Comparison of ENCODE assay signal across 7 cellular contexts in genomic region chr5:141407790-141408494, GRCh38. TPM values are rescaled to one million over a fixed set of nuclear protein-coding genes. Genes with fewer than 3 reads are reported as not detected.
DNase-seq lines count a peak whose midpoint lies in the region; ATAC-seq and TF ChIP-seq lines count a peak whose summit lies in the region.
"Not testable (repeated sequence)": the region's sequence is repeated elsewhere in the genome, so short reads cannot be mapped to it uniquely, and the experiment has no call there.

Gene PCDHGB6, plus strand, starts transcription at chr5:141408021. Its CDS starts 182 bp downstream, at chr5:141408203.

- 13 to 46% methylated on average over 51 of the region's 51 CpGs for WGBS in sigmoid colon, 2 donors

- not testable (repeated sequence) for H3K4me1 ChIP-seq in lower lobe of right lung, sigmoid colon

- H3K27ac ChIP-seq in WERI-Rb-1, lower lobe of right lung: not testable (repeated sequence)
- peak within 1 kb of the TSS in 1 of 4 donors; percentile 33 for H3K27ac ChIP-seq in sigmoid colon

- H3K9me3 ChIP-seq in WERI-Rb-1 (ENCODE audit: severe bottlenecking), result not testable (repeated sequence)
- peaks cover 65% of the 10 kb centered on the region for H3K9me3 ChIP-seq in lower lobe of right lung
- H3K9me3 ChIP-seq in sigmoid colon, result peaks cover 36 to 92% (median 82%) of the 10 kb centered on the region in 4 donors

- intact Hi-C loops in lower lobe of right lung (cut with DNase I), result not testable (repeated sequence)
- intact Hi-C loops in sigmoid colon (cut with DNase I), result loop anchor here (5.0 kb wide), 1 partner anchor 119 kb away; no protein-coding TSS in a partner anchor

- not testable (repeated sequence) for TF ChIP-seq EP300 in sigmoid colon (IDR thresholded peaks at IDR 0.05)

- H3K27me3 ChIP-seq in WERI-Rb-1 (ENCODE audit: insufficient read depth, low read depth, severe bottlenecking); sigmoid colon: not testable (repeated sequence)
- H3K27me3 ChIP-seq in lower lobe of right lung (ENCODE audit: low read depth), result peaks cover 16% of the 10 kb centered on the region

- not testable (repeated sequence) for TF ChIP-seq POLR2A in sigmoid colon (IDR thresholded peaks at IDR 0.05)

- H3K36me3 ChIP-seq in WERI-Rb-1, lower lobe of right lung, sigmoid colon: not testable (repeated sequence)

- TF ChIP-seq CTCF in WERI-Rb-1 (IDR thresholded peaks at IDR 0.05; ENCODE audit: low read depth, low read length) (0 out of 2 replicates have a peak, but pooled peaks have one; percentile 31), foreskin fibroblast (IDR thresholded peaks at IDR 0.05; ENCODE audit: low read depth, low read length) (peak; percentile 56), lower lobe of right lung (IDR thresholded peaks at IDR 0.05) (peak; percentile 59), sigmoid colon (IDR thresholded peaks at IDR 0.05) (peak in 3 of 4 experiments; percentile 9 to 32 (median 21))

- DNase-seq in WERI-Rb-1, sigmoid colon: not testable (repeated sequence)
- DNase-seq in astrocyte of the hippocampus (ENCODE audit: low read depth, low spot score), result peak; percentile 62
- DNase-seq in foreskin fibroblast, result peak; percentile 51 to 80
- peak; percentile 76 for DNase-seq in lower lobe of right lung

- H3K4me3 ChIP-seq in WERI-Rb-1 (ENCODE audit: low read depth, low read length), result not testable (repeated sequence)
- H3K4me3 ChIP-seq in foreskin fibroblast (ENCODE audit: low read depth in 1 of 2, low read length in 2 of 2) (peak within 1 kb of the TSS; percentile 28 to 48), lower lobe of right lung (peak within 1 kb of the TSS; percentile 44), sigmoid colon (peak within 1 kb of the TSS; percentile 5 to 33 (median 29))

- ATAC-seq in GM18502 (IDR thresholded peaks at IDR 0.05; ENCODE audit: poor library complexity, unreplicated experiment), result peak; percentile 86
- ATAC-seq in HG02973 (IDR thresholded peaks at IDR 0.05; ENCODE audit: unreplicated experiment), result peak; percentile 77
- ATAC-seq in lower lobe of right lung, result peak; percentile 84 to 90

RNA-seq across cellular contexts. Expression of gene PCDHGB6, which starts in this region (rescaled TPM):
- total RNA-seq in lower lobe of right lung, result 7.7 TPM
- total RNA-seq in sigmoid colon, result 10 to 100 TPM in 3 of 4 donors, 1 to 10 TPM in 1; 8.9 to 15.0 (median 12.1) TPM
- 1 to 10 TPM in 1 of 3 donors, not detected in 2; 1.2 TPM for polyA plus RNA-seq in sigmoid colon
